ENCODE assay signal across 12 cellular contexts in genomic region chrX:72060196-72060974, GRCh38.
DNase-seq lines count a peak whose midpoint lies in the region; TF ChIP-seq lines count a peak whose summit lies in the region.
"Had no signal": no experiment of that assay in that cellular context is flagged by ENCODE, and none has a peak within 500 bp of the region (broad histone marks: within the 10 kb centered on the region; RNA-seq: fewer than 3 reads in every experiment).

No MANE protein-coding gene starts in this region.

- H2AFZ ChIP-seq in trophoblast cell (ENCODE audit: insufficient read depth, low read length, poor library complexity): no peak overlapping the region

- WGBS in trophoblast cell (ENCODE audit: extremely low coverage, insufficient coverage, insufficient read length): no CpG with 5 or more reads among the region's 9 CpGs

- no peak overlapping the region for H3K4me3 Mint-ChIP-seq in activated T-helper 1 cell treated with anti-CD3 and anti-CD28 coated beads, Interleukin-12 subunit alpha, Interleukin-12 subunit beta, Interleukin-2, Interleukin-4 antibody, amounts not matched to agents 30 ng/mL and 10 ng/mL and 1 ng/mL, durations not matched to agents 14 hours and 24 hours and 36 hours
- H3K4me3 Mint-ChIP-seq: CD8-positive, alpha-beta T cell; natural killer cell treated with Interleukin-12 subunit alpha and Interleukin-12 subunit beta and Interleukin-15 and Interleukin-18, amount 100 ng/mL, for 72 hours had no signal

- no peaks in the 10 kb centered on the region for H3K4me1 Mint-ChIP-seq in activated T-helper 1 cell treated with anti-CD3 and anti-CD28 coated beads, Interleukin-12 subunit alpha, Interleukin-12 subunit beta, Interleukin-2, Interleukin-4 antibody, amounts not matched to agents 30 ng/mL and 10 ng/mL and 1 ng/mL, durations not matched to agents 14 hours and 24 hours and 36 hours (ENCODE audit: low read depth)

- no peak overlapping the region for H3K4me2 ChIP-seq in trophoblast cell (ENCODE audit: low read length)

- no peak overlapping the region for H3K4ac ChIP-seq in trophoblast cell (ENCODE audit: low read depth, low read length)

- H3K27me3 Mint-ChIP-seq in activated T-helper 1 cell treated with anti-CD3 and anti-CD28 coated beads, Interleukin-12 subunit alpha, Interleukin-12 subunit beta, Interleukin-2, Interleukin-4 antibody, amounts not matched to agents 30 ng/mL and 10 ng/mL and 1 ng/mL, durations not matched to agents 14 hours and 24 hours and 36 hours (ENCODE audit: insufficient read depth): peaks cover 22% of the 10 kb centered on the region

- H3K9me3 Mint-ChIP-seq in activated T-helper 1 cell treated with anti-CD3 and anti-CD28 coated beads, Interleukin-12 subunit alpha, Interleukin-12 subunit beta, Interleukin-2, Interleukin-4 antibody, amounts not matched to agents 30 ng/mL and 10 ng/mL and 1 ng/mL, durations not matched to agents 14 hours and 24 hours and 36 hours: no peaks in the 10 kb centered on the region
- H3K9me3 Mint-ChIP-seq: CD8-positive, alpha-beta T cell; natural killer cell treated with Interleukin-12 subunit alpha and Interleukin-12 subunit beta and Interleukin-15 and Interleukin-18, amount 100 ng/mL, for 72 hours had no signal

- no peak overlapping the region for H4K91ac ChIP-seq in trophoblast cell (ENCODE audit: low read depth, low read length)

- intact Hi-C loops in activated T-helper 1 cell treated with anti-CD3 and anti-CD28 coated beads, Interleukin-12 subunit alpha, Interleukin-12 subunit beta, Interleukin-2, Interleukin-4 antibody, amounts not matched to agents 30 ng/mL and 10 ng/mL and 1 ng/mL, durations not matched to agents 14 hours and 24 hours and 36 hours (cut with micrococcal nuclease): no loop called here

- no peaks in the 10 kb centered on the region for H3K27me3 ChIP-seq in trophoblast cell (ENCODE audit: insufficient read depth, low read length)

- no peak overlapping the region for H2BK5ac ChIP-seq in trophoblast cell (ENCODE audit: low read depth, low read length, poor library complexity)

- TF ChIP-seq CTCF in cardiac fibroblast (IDR thresholded peaks at IDR 0.05; ENCODE audit: low read depth, low read length): no peak

- no peaks in the 10 kb centered on the region for H3K4me1 ChIP-seq in trophoblast cell (ENCODE audit: control insufficient read depth in 1 of 2, insufficient read depth in 2 of 2, low read length in 2 of 2)

- H3K36me3 Mint-ChIP-seq in activated T-helper 1 cell treated with anti-CD3 and anti-CD28 coated beads, Interleukin-12 subunit alpha, Interleukin-12 subunit beta, Interleukin-2, Interleukin-4 antibody, amounts not matched to agents 30 ng/mL and 10 ng/mL and 1 ng/mL, durations not matched to agents 14 hours and 24 hours and 36 hours (ENCODE audit: low read depth): no peaks in the 10 kb centered on the region
- H3K36me3 Mint-ChIP-seq: CD8-positive, alpha-beta T cell; natural killer cell treated with Interleukin-12 subunit alpha and Interleukin-12 subunit beta and Interleukin-15 and Interleukin-18, amount 100 ng/mL, for 72 hours had no signal

- no peak overlapping the region for H4K8ac ChIP-seq in trophoblast cell (ENCODE audit: low read depth, low read length)

- no peak overlapping the region for H2BK12ac ChIP-seq in trophoblast cell (ENCODE audit: low read length)

- H3K79me2 ChIP-seq in trophoblast cell (ENCODE audit: control insufficient read depth, insufficient read depth, low read length, poor library complexity): no peaks in the 10 kb centered on the region

- H2AK5ac ChIP-seq in trophoblast cell (ENCODE audit: low read length): no peak overlapping the region

- peak; percentile 39 for DNase-seq in DMS79 (lab: John Stamatoyannopoulos, UW)
- peak; percentile 17 for DNase-seq in NAMALWA (ENCODE audit: low spot score)
- DNase-seq in cardiac fibroblast (ENCODE audit: low read depth in 2 of 2): peak; percentile 2 to 23
- DNase-seq in mesenteric fat pad (ENCODE audit: low spot score): peak; percentile 30
- no peak for DNase-seq in activated T-helper 1 cell treated with anti-CD3 and anti-CD28 coated beads, Interleukin-12 subunit alpha, Interleukin-12 subunit beta, Interleukin-2, Interleukin-4 antibody, amounts not matched to agents 30 ng/mL and 10 ng/mL and 1 ng/mL, durations not matched to agents 14 hours and 24 hours and 36 hours (ENCODE audit: low spot score)
- no peak for DNase-seq in NOMO-1 treated with dmso at 0.1 percent for 144 hours (lab: John Stamatoyannopoulos, UW; ENCODE audit: unreplicated experiment)
- DNase-seq in NCI-H1694 treated with DMSO at 0.1 percent for 48 hours (lab: John Stamatoyannopoulos, UW): no peak
- no peak for DNase-seq in trophoblast cell
- DNase-seq: activated CD4-positive, alpha-beta T cell treated with anti-CD3 and anti-CD28 coated beads for 48 hours; CD8-positive, alpha-beta T cell; NCI-H2029 treated with DMSO at 0.1 percent for 48 hours had no signal

- no peaks in the 10 kb centered on the region for H3K79me1 ChIP-seq in trophoblast cell (ENCODE audit: low read length)

- no peak overlapping the region for H3K27ac ChIP-seq in trophoblast cell (ENCODE audit: low read depth, low read length)

- H3K18ac ChIP-seq in trophoblast cell (ENCODE audit: low read length): no peak overlapping the region

- H4K12ac ChIP-seq in trophoblast cell (ENCODE audit: low read depth, low read length): no peak overlapping the region

- no peak overlapping the region for H3K27ac Mint-ChIP-seq in activated T-helper 1 cell treated with anti-CD3 and anti-CD28 coated beads, Interleukin-12 subunit alpha, Interleukin-12 subunit beta, Interleukin-2, Interleukin-4 antibody, amounts not matched to agents 30 ng/mL and 10 ng/mL and 1 ng/mL, durations not matched to agents 14 hours and 24 hours and 36 hours
- H3K27ac Mint-ChIP-seq: CD8-positive, alpha-beta T cell; natural killer cell treated with Interleukin-12 subunit alpha and Interleukin-12 subunit beta and Interleukin-15 and Interleukin-18, amount 100 ng/mL, for 72 hours had no signal

- no peak overlapping the region for H3K23ac ChIP-seq in trophoblast cell (ENCODE audit: low read length)

- no peak overlapping the region for H2BK120ac ChIP-seq in trophoblast cell (ENCODE audit: insufficient read depth, low read length, poor library complexity)

- H3K9me3 ChIP-seq in trophoblast cell (ENCODE audit: insufficient read depth, low read depth, low read length): no peaks in the 10 kb centered on the region

- H3K9ac ChIP-seq in trophoblast cell (ENCODE audit: low read length): no peak overlapping the region

- no peaks in the 10 kb centered on the region for H3K36me3 ChIP-seq in trophoblast cell (ENCODE audit: control insufficient read depth in 1 of 2, insufficient read depth in 2 of 2, low read length in 2 of 2)

- H3K4me3 ChIP-seq in cardiac fibroblast (replicated peaks in 1 of 2; ENCODE audit: low read depth in 2 of 2, low read length in 2 of 2) (no peak overlapping the region), trophoblast cell (ENCODE audit: low read depth, low read length) (no peak overlapping the region)

- no peak overlapping the region for H3K14ac ChIP-seq in trophoblast cell (ENCODE audit: low read length)

Comparison
In these comparisons a context has a peak if more than half of its experiments do, and no peak if none do; other contexts are left out.
1. DNase-seq: peak in DMS79 (single experiment), NAMALWA (single experiment), cardiac fibroblast (2 of 2) and mesenteric fat pad (single experiment); none in activated T-helper 1 cell treated with anti-CD3 and anti-CD28 coated beads, Interleukin-12 subunit alpha, Interleukin-12 subunit beta, Interleukin-2, Interleukin-4 antibody, amounts not matched to agents 30 ng/mL and 10 ng/mL and 1 ng/mL, durations not matched to agents 14 hours and 24 hours and 36 hours (single experiment), NOMO-1 treated with dmso at 0.1 percent for 144 hours (single experiment), NCI-H1694 treated with DMSO at 0.1 percent for 48 hours (single experiment) and trophoblast cell (0 of 2).